Comparison of ENCODE assay signal across 1 cellular context in the genomic region with DNA sequence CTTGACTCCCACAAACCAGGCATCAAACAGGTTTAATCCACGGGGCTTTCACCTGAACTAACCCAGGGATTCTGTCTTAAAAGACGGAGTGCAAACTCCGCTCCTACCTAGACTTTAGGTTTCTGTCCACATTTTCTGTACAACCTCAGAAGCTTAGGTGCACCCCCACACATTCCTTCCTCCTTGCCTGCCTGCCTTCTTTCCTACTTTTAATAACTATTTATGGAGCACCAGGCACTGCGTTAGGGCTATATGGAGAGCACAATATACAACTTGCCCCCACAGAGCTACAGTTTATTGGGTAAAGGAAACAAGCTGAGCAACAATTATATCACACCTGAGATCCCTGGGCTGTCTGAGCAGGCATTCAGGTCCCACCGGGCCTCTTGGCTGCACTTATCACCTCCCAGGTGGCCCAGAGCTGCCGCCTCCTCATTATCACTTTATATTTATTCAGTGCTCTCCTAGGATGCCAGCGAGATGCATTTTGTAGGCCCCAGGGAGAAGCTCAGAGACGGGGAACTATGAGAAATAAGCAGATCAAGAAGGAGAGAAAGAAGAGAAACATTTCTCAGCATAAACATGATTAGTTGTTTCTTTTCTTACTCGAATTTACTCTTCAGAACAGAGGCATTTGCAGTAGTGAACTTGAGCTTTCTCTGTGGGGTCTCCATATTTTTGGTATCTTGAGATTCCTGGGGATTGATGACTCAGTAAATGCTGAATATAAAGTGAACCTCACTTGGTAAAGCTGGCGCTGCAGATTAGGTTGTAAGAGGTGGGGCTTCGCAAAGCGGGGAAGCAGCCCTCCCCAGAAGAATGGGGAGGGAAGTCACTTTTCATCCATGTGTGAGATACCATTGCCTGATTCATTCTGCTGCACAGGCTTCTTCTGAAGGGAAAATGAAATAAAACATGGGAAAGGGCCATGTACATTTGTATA.
TF ChIP-seq lines count a peak whose summit lies in the region.

No MANE protein-coding gene starts in this region.

TF ChIP-seq in SK-N-SH, 30 proteins besides CTCF, POLR2A, EP300 and RAD21 (continued from another document):
- TF ChIP-seq USF2 (IDR thresholded peaks at IDR 0.05; ENCODE audit: borderline replicate concordance, low read depth, low read length) = no peak
- TF ChIP-seq CHD2 (IDR thresholded peaks at IDR 0.05; ENCODE audit: low read length, partially characterized antibody) = no peak
- TF ChIP-seq POLR2AphosphoS5 (IDR thresholded peaks at IDR 0.05; ENCODE audit: low read depth, low read length) = no peak
- TF ChIP-seq GABPA (IDR thresholded peaks at IDR 0.05; ENCODE audit: low read depth) = no peak
- TF ChIP-seq NFIC (IDR thresholded peaks at IDR 0.05; ENCODE audit: borderline replicate concordance) = no peak
- no peak for TF ChIP-seq MEF2A (IDR thresholded peaks at IDR 0.05; ENCODE audit: borderline replicate concordance, low read depth)
- TF ChIP-seq TAF1 (IDR thresholded peaks at IDR 0.05; ENCODE audit: borderline replicate concordance, low read depth, low read length) = no peak
- TF ChIP-seq GATA2 (CRISPR knock-in tag; IDR thresholded peaks at IDR 0.05) = no peak
- no peak for TF ChIP-seq FOXJ3 (CRISPR knock-in tag; IDR thresholded peaks at IDR 0.05)
- TF ChIP-seq RXRA (IDR thresholded peaks at IDR 0.05; ENCODE audit: borderline replicate concordance, low read depth) = no peak
- no peak for TF ChIP-seq RCOR1 (IDR thresholded peaks at IDR 0.05; ENCODE audit: low read length)
- TF ChIP-seq, protein P1, sequence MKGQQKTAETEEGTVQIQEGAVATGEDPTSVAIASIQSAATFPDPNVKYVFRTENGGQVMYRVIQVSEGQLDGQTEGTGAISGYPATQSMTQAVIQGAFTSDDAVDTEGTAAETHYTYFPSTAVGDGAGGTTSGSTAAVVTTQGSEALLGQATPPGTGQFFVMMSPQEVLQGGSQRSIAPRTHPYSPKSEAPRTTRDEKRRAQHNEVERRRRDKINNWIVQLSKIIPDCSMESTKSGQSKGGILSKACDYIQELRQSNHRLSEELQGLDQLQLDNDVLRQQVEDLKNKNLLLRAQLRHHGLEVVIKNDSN (IDR thresholded peaks at IDR 0.05; ENCODE audit: borderline replicate concordance, low read depth) = no peak
- no peak for TF ChIP-seq RFX5 (IDR thresholded peaks at IDR 0.05; ENCODE audit: low read length)
- TF ChIP-seq TEAD4 (IDR thresholded peaks at IDR 0.05; ENCODE audit: borderline replicate concordance, insufficient read depth) = no peak
